ENCODE assay signal across 21 cellular contexts in genomic region chr22:17998913-17999312, GRCh38. TPM values are rescaled to one million over a fixed set of nuclear protein-coding genes. Genes with fewer than 3 reads are reported as not detected.
DNase-seq lines count a peak whose midpoint lies in the region; ATAC-seq, FAIRE-seq and TF ChIP-seq lines count a peak whose summit lies in the region.
"Had no signal": no experiment of that assay in that cellular context is flagged by ENCODE, and none has a peak within 500 bp of the region (broad histone marks: within the 10 kb centered on the region; RNA-seq: fewer than 3 reads in every experiment).

No MANE protein-coding gene starts in this region.

- peaks cover 25% of the 10 kb centered on the region; the same call in 1 of the 2 replicates for H4K20me1 ChIP-seq in Karpas-422 (ENCODE audit: insufficient read depth, low read depth, low read length)
- peaks cover 58% of the 10 kb centered on the region for H4K20me1 ChIP-seq in astrocyte (ENCODE audit: insufficient read depth, low read length)

- DNase-seq in activated CD4-positive, alpha-beta T cell treated with anti-CD3 and anti-CD28 coated beads for 36 hours, result no peak
- DNase-seq in activated CD4-positive, alpha-beta T cell treated with anti-CD3 and anti-CD28 coated beads for 4 hours, result no peak
- DNase-seq in Karpas-422 (peak; percentile 40), astrocyte (ENCODE audit: low read depth) (no peak), neural crest cell (ENCODE audit: low read depth, low spot score) (no peak), NCI-H1417 (lab: John Stamatoyannopoulos, UW) (no peak)
- DNase-seq in activated CD8-positive, alpha-beta memory T cell treated with anti-CD3 and anti-CD28 coated beads, Interleukin-2, amount 50 U/mL, for 48 hours, result no peak
- DNase-seq: activated gamma-delta T cell; brain microvascular endothelial cell; COR-L47; HCEC 1CT; NCI-H1048; posterior cingulate gyrus; stimulated activated naive CD4-positive, alpha-beta T cell had no signal

- H3K4me3 ChIP-seq in Karpas-422 (ENCODE audit: low read length), result peak overlapping the region; percentile 94
- no peak overlapping the region for H3K4me3 ChIP-seq in astrocyte (ENCODE audit: insufficient read depth, low read depth, low read length)
- H3K4me3 ChIP-seq: SJSA1 had no signal

- no peak for FAIRE-seq in astrocyte (lab: Jason Lieb, UNC)
- FAIRE-seq: G401.6, GM12892, TTC549, urothelium cell line had no signal

- peaks cover 12% of the 10 kb centered on the region for H3K36me3 ChIP-seq in Karpas-422 (ENCODE audit: insufficient read depth, low read length)
- no peaks in the 10 kb centered on the region for H3K36me3 ChIP-seq in astrocyte (ENCODE audit: insufficient read depth, low read length)
- H3K36me3 ChIP-seq: brain microvascular endothelial cell had no signal

- CTCF ChIA-PET in activated CD4-positive, alpha-beta T cell treated with anti-CD3 and anti-CD28 coated beads for 36 hours (lab: Charles Lee), result interaction anchor here (1.5 kb wide), 1 partner anchor 13 kb away, joined by 4 read pairs; no protein-coding TSS in a partner anchor

- no peak for ATAC-seq in activated CD4-positive, alpha-beta T cell treated with anti-CD3 and anti-CD28 coated beads for 36 hours
- ATAC-seq in GM18858 (IDR thresholded peaks at IDR 0.05; ENCODE audit: unreplicated experiment), result no peak

- H3K27me3 Mint-ChIP-seq in activated CD4-positive, alpha-beta T cell treated with anti-CD3 and anti-CD28 coated beads for 36 hours, result peaks cover 7% of the 10 kb centered on the region
- H3K27me3 Mint-ChIP-seq in astrocyte (ENCODE audit: low read depth, unreplicated experiment), result no peaks in the 10 kb centered on the region
- H3K27me3 Mint-ChIP-seq in neural crest cell (ENCODE audit: low read depth), result peaks cover 3% of the 10 kb centered on the region

- H3K9me2 ChIP-seq in Karpas-422 (replicated peaks; ENCODE audit: insufficient read depth, low read length), result no peaks in the 10 kb centered on the region

- intact Hi-C loops in activated CD4-positive, alpha-beta T cell treated with anti-CD3 and anti-CD28 coated beads for 36 hours (cut with DNase I, micrococcal nuclease), result loop anchor here in 1 of 2 experiments (5.0 kb wide), 1 partner anchor 78 kb away; the partner anchor contains the start of gene PEX26

- H3K9me3 ChIP-seq in Karpas-422 (ENCODE audit: low read length) (no peaks in the 10 kb centered on the region), astrocyte (ENCODE audit: insufficient read depth, low read depth, low read length) (no peaks in the 10 kb centered on the region)
- H3K9me3 ChIP-seq: SJSA1 had no signal

- no peak overlapping the region for H3K27ac Mint-ChIP-seq in activated CD4-positive, alpha-beta T cell treated with anti-CD3 and anti-CD28 coated beads for 36 hours
- H3K27ac Mint-ChIP-seq in astrocyte (ENCODE audit: unreplicated experiment), result no peak overlapping the region
- H3K27ac Mint-ChIP-seq in neural crest cell (ENCODE audit: unreplicated experiment), result no peak overlapping the region

- no peak overlapping the region for H2AFZ ChIP-seq in Karpas-422 (ENCODE audit: low read length)
- no peak overlapping the region for H2AFZ ChIP-seq in astrocyte (ENCODE audit: low read depth, low read length)

- no peaks in the 10 kb centered on the region for H3K9me3 Mint-ChIP-seq in activated CD4-positive, alpha-beta T cell treated with anti-CD3 and anti-CD28 coated beads for 36 hours (ENCODE audit: low read depth)
- no peaks in the 10 kb centered on the region for H3K9me3 Mint-ChIP-seq in astrocyte (ENCODE audit: unreplicated experiment)
- H3K9me3 Mint-ChIP-seq in neural crest cell, result peaks cover 4% of the 10 kb centered on the region

- POLR2A ChIA-PET in activated CD4-positive, alpha-beta T cell treated with anti-CD3 and anti-CD28 coated beads for 36 hours (lab: Charles Lee), result no interaction called here

- no peaks in the 10 kb centered on the region for H3K36me3 Mint-ChIP-seq in activated CD4-positive, alpha-beta T cell treated with anti-CD3 and anti-CD28 coated beads for 36 hours (ENCODE audit: low read depth)
- H3K36me3 Mint-ChIP-seq in astrocyte (ENCODE audit: low read depth, unreplicated experiment) (peaks cover 5% of the 10 kb centered on the region), neural crest cell (ENCODE audit: low read depth) (peaks cover 5% of the 10 kb centered on the region)

- H3K27ac ChIP-seq in Karpas-422 (ENCODE audit: low read length) (peak overlapping the region; percentile 94), astrocyte (ENCODE audit: low read depth, low read length) (no peak overlapping the region)
- H3K27ac ChIP-seq: brain microvascular endothelial cell, SJSA1 had no signal

- peak overlapping the region; percentile 92 for H3K9ac ChIP-seq in Karpas-422 (ENCODE audit: low read length)
- H3K9ac ChIP-seq in astrocyte (ENCODE audit: low read length), result no peak overlapping the region

- H3K4me1 Mint-ChIP-seq in activated CD4-positive, alpha-beta T cell treated with anti-CD3 and anti-CD28 coated beads for 36 hours, result peaks cover 44% of the 10 kb centered on the region
- H3K4me1 Mint-ChIP-seq in astrocyte (ENCODE audit: low read depth, unreplicated experiment), result peaks cover 29% of the 10 kb centered on the region
- peaks cover 39% of the 10 kb centered on the region for H3K4me1 Mint-ChIP-seq in neural crest cell

- H3K4me3 Mint-ChIP-seq in activated CD4-positive, alpha-beta T cell treated with anti-CD3 and anti-CD28 coated beads for 36 hours, result peak overlapping the region; percentile 52
- H3K4me3 Mint-ChIP-seq in astrocyte (ENCODE audit: unreplicated experiment) (peak overlapping the region; percentile 86), neural crest cell (peak overlapping the region; percentile 89)

- TF ChIP-seq CTCF in astrocyte (IDR thresholded peaks at IDR 0.05; ENCODE audit: insufficient read depth, low read depth, low read length), result no peak
- TF ChIP-seq CTCF in neural crest cell (conservative IDR thresholded peaks at IDR 0.05), result no peak

- H3K27me3 ChIP-seq in Karpas-422 (ENCODE audit: low read length), result no peaks in the 10 kb centered on the region
- no peaks in the 10 kb centered on the region for H3K27me3 ChIP-seq in astrocyte (ENCODE audit: insufficient read depth, low read length)
- H3K27me3 ChIP-seq: brain microvascular endothelial cell, SJSA1 had no signal

- H3K4me1 ChIP-seq in Karpas-422 (ENCODE audit: low read length) (peaks cover 70% of the 10 kb centered on the region), astrocyte (ENCODE audit: insufficient read depth, low read length) (peaks cover 12% of the 10 kb centered on the region)

- H3K4me2 ChIP-seq in Karpas-422 (ENCODE audit: low read depth, low read length, poor library complexity, severe bottlenecking), result peak overlapping the region; percentile 92
- H3K4me2 ChIP-seq in astrocyte (ENCODE audit: low read length), result no peak overlapping the region
- H3K4me2 ChIP-seq: smooth muscle cell had no signal

- peaks cover 81% of the 10 kb centered on the region for H3K79me2 ChIP-seq in Karpas-422 (ENCODE audit: low read length)
- H3K79me2 ChIP-seq in astrocyte (ENCODE audit: insufficient read depth, low read length), result peaks cover 73% of the 10 kb centered on the region

RNA-seq across cellular contexts. Expression of gene MICAL3, which starts 25.4 kb away (rescaled TPM):
- total RNA-seq in activated CD4-positive, alpha-beta T cell treated with anti-CD3 and anti-CD28 coated beads for 36 hours, result 10 to 100 TPM; 21.9 to 22.5 TPM
- 54.9 and 64.1 TPM in 2 replicates for total RNA-seq in Karpas-422 (2014; rRNA removed; shearing (Covaris generic); ENCODE audit: low replicate concordance)
- total RNA-seq in astrocyte, result 101 and 113 TPM in 2 replicates
- 84.5 and 87.1 TPM in 2 replicates for total RNA-seq in neural crest cell
